Comparison of ENCODE assay signal across 1 cellular context in the genomic region with DNA sequence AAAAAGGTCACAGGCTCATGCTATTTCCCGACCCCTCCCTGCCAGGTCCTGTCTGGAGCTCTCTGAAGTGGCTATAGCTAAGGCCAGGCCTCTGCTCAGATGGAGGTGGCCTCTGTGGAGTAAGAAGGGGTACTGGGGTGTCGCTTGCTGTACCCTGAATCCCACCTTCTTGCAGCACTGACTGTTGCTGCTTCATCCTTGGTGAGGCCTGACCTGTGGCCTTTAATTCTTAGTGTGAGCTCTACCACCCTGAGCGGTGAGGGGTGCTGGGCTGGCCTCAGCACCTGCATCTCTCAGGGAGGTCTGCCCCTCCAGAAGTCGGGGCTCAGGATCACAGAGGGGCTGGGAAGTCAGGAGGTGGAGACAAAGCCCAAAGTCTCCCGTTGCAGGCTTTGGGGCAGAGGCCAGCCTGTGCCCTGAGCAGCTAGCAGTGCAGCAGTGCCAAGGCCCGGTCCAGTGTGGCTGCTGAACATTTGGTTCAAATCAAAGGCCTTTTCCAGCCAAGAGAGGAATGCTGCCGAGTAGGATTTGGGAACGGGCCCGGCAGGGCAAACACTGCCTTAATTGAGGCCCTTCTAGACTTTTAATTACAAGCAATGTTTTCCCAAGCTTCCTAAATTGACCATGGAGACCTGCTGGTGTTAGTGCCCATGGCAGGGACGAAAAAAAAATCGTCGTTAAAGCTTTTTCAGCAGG.
TF ChIP-seq lines count a peak whose summit lies in the region.

No MANE protein-coding gene starts in this region.

TF ChIP-seq in HepG2, 621 proteins besides CTCF, POLR2A, EP300 and RAD21 (continued from another document and continues in another):
- TF ChIP-seq, protein P1, sequence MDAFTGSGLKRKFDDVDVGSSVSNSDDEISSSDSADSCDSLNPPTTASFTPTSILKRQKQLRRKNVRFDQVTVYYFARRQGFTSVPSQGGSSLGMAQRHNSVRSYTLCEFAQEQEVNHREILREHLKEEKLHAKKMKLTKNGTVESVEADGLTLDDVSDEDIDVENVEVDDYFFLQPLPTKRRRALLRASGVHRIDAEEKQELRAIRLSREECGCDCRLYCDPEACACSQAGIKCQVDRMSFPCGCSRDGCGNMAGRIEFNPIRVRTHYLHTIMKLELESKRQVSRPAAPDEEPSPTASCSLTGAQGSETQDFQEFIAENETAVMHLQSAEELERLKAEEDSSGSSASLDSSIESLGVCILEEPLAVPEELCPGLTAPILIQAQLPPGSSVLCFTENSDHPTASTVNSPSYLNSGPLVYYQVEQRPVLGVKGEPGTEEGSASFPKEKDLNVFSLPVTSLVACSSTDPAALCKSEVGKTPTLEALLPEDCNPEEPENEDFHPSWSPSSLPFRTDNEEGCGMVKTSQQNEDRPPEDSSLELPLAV (CRISPR knock-in tag; conservative IDR thresholded peaks at IDR 0.05; ENCODE audit: low read depth) = no peak
- no peak for TF ChIP-seq MTF2 (CRISPR knock-in tag; IDR thresholded peaks at IDR 0.05; ENCODE audit: borderline replicate concordance)
- peak; percentile 77; the same call in 1 of the 2 replicates for TF ChIP-seq ZNF251 (CRISPR knock-in tag; IDR thresholded peaks at IDR 0.05)
- TF ChIP-seq ZNF709 (CRISPR knock-in tag; IDR thresholded peaks at IDR 0.05) = no peak
- peak; percentile 53 for TF ChIP-seq IKZF4 (CRISPR knock-in tag; IDR thresholded peaks at IDR 0.05; ENCODE audit: borderline replicate concordance, low read depth, not compliant biosample characterization)
- peak; percentile 95 for TF ChIP-seq ZNF44 (CRISPR knock-in tag; IDR thresholded peaks at IDR 0.05)
- TF ChIP-seq AKAP8 (CRISPR knock-in tag; IDR thresholded peaks at IDR 0.05) = 0 out of 2 replicates have a peak, but pooled peaks have one; percentile 22
- TF ChIP-seq, protein P2, sequence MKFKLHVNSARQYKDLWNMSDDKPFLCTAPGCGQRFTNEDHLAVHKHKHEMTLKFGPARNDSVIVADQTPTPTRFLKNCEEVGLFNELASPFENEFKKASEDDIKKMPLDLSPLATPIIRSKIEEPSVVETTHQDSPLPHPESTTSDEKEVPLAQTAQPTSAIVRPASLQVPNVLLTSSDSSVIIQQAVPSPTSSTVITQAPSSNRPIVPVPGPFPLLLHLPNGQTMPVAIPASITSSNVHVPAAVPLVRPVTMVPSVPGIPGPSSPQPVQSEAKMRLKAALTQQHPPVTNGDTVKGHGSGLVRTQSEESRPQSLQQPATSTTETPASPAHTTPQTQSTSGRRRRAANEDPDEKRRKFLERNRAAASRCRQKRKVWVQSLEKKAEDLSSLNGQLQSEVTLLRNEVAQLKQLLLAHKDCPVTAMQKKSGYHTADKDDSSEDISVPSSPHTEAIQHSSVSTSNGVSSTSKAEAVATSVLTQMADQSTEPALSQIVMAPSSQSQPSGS (CRISPR knock-in tag; IDR thresholded peaks at IDR 0.05) = peak; percentile 9; the same call in 1 of the 2 replicates
- TF ChIP-seq, protein P3, sequence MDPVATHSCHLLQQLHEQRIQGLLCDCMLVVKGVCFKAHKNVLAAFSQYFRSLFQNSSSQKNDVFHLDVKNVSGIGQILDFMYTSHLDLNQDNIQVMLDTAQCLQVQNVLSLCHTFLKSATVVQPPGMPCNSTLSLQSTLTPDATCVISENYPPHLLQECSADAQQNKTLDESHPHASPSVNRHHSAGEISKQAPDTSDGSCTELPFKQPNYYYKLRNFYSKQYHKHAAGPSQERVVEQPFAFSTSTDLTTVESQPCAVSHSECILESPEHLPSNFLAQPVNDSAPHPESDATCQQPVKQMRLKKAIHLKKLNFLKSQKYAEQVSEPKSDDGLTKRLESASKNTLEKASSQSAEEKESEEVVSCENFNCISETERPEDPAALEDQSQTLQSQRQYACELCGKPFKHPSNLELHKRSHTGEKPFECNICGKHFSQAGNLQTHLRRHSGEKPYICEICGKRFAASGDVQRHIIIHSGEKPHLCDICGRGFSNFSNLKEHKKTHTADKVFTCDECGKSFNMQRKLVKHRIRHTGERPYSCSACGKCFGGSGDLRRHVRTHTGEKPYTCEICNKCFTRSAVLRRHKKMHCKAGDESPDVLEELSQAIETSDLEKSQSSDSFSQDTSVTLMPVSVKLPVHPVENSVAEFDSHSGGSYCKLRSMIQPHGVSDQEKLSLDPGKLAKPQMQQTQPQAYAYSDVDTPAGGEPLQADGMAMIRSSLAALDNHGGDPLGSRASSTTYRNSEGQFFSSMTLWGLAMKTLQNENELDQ (CRISPR knock-in tag; IDR thresholded peaks at IDR 0.05; ENCODE audit: borderline replicate concordance) = no peak
- no peak; the same call in 1 of the 2 replicates for TF ChIP-seq ZNF792 (CRISPR knock-in tag; IDR thresholded peaks at IDR 0.05)
- no peak for TF ChIP-seq TOE1 (CRISPR knock-in tag; IDR thresholded peaks at IDR 0.05)
- no peak for TF ChIP-seq HHEX (CRISPR knock-in tag; IDR thresholded peaks at IDR 0.05)
- no peak for TF ChIP-seq ZNF773 (CRISPR knock-in tag; IDR thresholded peaks at IDR 0.05; ENCODE audit: borderline replicate concordance)
- no peak for TF ChIP-seq RXRA (CRISPR knock-in tag; IDR thresholded peaks at IDR 0.05)
- no peak for TF ChIP-seq MBNL3 (CRISPR knock-in tag; conservative IDR thresholded peaks at IDR 0.05)
- TF ChIP-seq ZNF468 (CRISPR knock-in tag; IDR thresholded peaks at IDR 0.05) = no peak
- TF ChIP-seq, protein P4, sequence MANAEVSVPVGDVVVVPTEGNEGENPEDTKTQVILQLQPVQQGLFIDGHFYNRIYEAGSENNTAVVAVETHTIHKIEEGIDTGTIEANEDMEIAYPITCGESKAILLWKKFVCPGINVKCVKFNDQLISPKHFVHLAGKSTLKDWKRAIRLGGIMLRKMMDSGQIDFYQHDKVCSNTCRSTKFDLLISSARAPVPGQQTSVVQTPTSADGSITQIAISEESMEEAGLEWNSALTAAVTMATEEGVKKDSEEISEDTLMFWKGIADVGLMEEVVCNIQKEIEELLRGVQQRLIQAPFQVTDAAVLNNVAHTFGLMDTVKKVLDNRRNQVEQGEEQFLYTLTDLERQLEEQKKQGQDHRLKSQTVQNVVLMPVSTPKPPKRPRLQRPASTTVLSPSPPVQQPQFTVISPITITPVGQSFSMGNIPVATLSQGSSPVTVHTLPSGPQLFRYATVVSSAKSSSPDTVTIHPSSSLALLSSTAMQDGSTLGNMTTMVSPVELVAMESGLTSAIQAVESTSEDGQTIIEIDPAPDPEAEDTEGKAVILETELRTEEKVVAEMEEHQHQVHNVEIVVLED (CRISPR knock-in tag; IDR thresholded peaks at IDR 0.05; ENCODE audit: borderline replicate concordance) = peak; percentile 48
- no peak for TF ChIP-seq ZNF644 (CRISPR knock-in tag; IDR thresholded peaks at IDR 0.05; ENCODE audit: low read depth)
- TF ChIP-seq ZNF260 (CRISPR knock-in tag; IDR thresholded peaks at IDR 0.05; ENCODE audit: borderline replicate concordance, low read depth) = no peak
- no peak for TF ChIP-seq MEIS2 (CRISPR knock-in tag; IDR thresholded peaks at IDR 0.05)
- TF ChIP-seq, protein P5, sequence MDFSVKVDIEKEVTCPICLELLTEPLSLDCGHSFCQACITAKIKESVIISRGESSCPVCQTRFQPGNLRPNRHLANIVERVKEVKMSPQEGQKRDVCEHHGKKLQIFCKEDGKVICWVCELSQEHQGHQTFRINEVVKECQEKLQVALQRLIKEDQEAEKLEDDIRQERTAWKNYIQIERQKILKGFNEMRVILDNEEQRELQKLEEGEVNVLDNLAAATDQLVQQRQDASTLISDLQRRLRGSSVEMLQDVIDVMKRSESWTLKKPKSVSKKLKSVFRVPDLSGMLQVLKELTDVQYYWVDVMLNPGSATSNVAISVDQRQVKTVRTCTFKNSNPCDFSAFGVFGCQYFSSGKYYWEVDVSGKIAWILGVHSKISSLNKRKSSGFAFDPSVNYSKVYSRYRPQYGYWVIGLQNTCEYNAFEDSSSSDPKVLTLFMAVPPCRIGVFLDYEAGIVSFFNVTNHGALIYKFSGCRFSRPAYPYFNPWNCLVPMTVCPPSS (IDR thresholded peaks at IDR 0.05) = no peak
- no peak for TF ChIP-seq ZNF430 (CRISPR knock-in tag; IDR thresholded peaks at IDR 0.05)
- no peak for TF ChIP-seq CEBPG (CRISPR knock-in tag; IDR thresholded peaks at IDR 0.05)
- no peak for TF ChIP-seq CHD2 (IDR thresholded peaks at IDR 0.05; ENCODE audit: low read depth, low read length)
- TF ChIP-seq PHB2 (IDR thresholded peaks at IDR 0.05; ENCODE audit: partially characterized antibody) = no peak
- TF ChIP-seq, protein P6, sequence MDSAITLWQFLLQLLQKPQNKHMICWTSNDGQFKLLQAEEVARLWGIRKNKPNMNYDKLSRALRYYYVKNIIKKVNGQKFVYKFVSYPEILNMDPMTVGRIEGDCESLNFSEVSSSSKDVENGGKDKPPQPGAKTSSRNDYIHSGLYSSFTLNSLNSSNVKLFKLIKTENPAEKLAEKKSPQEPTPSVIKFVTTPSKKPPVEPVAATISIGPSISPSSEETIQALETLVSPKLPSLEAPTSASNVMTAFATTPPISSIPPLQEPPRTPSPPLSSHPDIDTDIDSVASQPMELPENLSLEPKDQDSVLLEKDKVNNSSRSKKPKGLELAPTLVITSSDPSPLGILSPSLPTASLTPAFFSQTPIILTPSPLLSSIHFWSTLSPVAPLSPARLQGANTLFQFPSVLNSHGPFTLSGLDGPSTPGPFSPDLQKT (CRISPR knock-in tag; IDR thresholded peaks at IDR 0.05; ENCODE audit: borderline replicate concordance) = no peak
- TF ChIP-seq STAT5B (CRISPR knock-in tag; IDR thresholded peaks at IDR 0.05) = no peak
- no peak for TF ChIP-seq HMG20B (CRISPR knock-in tag; conservative IDR thresholded peaks at IDR 0.05)
- no peak for TF ChIP-seq XBP1 (CRISPR knock-in tag; IDR thresholded peaks at IDR 0.05)
- no peak for TF ChIP-seq MYNN (CRISPR knock-in tag; IDR thresholded peaks at IDR 0.05; ENCODE audit: low read depth)
- TF ChIP-seq, protein P7, sequence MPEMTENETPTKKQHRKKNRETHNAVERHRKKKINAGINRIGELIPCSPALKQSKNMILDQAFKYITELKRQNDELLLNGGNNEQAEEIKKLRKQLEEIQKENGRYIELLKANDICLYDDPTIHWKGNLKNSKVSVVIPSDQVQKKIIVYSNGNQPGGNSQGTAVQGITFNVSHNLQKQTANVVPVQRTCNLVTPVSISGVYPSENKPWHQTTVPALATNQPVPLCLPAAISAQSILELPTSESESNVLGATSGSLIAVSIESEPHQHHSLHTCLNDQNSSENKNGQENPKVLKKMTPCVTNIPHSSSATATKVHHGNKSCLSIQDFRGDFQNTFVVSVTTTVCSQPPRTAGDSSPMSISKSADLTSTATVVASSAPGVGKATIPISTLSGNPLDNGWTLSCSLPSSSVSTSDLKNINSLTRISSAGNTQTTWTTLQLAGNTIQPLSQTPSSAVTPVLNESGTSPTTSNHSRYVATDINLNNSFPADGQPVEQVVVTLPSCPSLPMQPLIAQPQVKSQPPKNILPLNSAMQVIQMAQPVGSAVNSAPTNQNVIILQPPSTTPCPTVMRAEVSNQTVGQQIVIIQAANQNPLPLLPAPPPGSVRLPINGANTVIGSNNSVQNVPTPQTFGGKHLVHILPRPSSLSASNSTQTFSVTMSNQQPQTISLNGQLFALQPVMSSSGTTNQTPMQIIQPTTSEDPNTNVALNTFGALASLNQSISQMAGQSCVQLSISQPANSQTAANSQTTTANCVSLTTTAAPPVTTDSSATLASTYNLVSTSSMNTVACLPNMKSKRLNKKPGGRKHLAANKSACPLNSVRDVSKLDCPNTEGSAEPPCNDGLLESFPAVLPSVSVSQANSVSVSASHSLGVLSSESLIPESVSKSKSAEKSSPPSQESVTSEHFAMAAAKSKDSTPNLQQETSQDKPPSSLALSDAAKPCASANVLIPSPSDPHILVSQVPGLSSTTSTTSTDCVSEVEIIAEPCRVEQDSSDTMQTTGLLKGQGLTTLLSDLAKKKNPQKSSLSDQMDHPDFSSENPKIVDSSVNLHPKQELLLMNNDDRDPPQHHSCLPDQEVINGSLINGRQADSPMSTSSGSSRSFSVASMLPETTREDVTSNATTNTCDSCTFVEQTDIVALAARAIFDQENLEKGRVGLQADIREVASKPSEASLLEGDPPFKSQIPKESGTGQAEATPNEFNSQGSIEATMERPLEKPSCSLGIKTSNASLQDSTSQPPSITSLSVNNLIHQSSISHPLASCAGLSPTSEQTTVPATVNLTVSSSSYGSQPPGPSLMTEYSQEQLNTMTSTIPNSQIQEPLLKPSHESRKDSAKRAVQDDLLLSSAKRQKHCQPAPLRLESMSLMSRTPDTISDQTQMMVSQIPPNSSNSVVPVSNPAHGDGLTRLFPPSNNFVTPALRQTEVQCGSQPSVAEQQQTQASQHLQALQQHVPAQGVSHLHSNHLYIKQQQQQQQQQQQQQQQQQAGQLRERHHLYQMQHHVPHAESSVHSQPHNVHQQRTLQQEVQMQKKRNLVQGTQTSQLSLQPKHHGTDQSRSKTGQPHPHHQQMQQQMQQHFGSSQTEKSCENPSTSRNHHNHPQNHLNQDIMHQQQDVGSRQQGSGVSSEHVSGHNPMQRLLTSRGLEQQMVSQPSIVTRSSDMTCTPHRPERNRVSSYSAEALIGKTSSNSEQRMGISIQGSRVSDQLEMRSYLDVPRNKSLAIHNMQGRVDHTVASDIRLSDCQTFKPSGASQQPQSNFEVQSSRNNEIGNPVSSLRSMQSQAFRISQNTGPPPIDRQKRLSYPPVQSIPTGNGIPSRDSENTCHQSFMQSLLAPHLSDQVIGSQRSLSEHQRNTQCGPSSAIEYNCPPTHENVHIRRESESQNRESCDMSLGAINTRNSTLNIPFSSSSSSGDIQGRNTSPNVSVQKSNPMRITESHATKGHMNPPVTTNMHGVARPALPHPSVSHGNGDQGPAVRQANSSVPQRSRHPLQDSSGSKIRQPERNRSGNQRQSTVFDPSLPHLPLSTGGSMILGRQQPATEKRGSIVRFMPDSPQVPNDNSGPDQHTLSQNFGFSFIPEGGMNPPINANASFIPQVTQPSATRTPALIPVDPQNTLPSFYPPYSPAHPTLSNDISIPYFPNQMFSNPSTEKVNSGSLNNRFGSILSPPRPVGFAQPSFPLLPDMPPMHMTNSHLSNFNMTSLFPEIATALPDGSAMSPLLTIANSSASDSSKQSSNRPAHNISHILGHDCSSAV (CRISPR knock-in tag; IDR thresholded peaks at IDR 0.05; ENCODE audit: borderline replicate concordance) = no peak
- TF ChIP-seq ARNT (IDR thresholded peaks at IDR 0.05) = no peak
- TF ChIP-seq KAT7 (CRISPR knock-in tag; IDR thresholded peaks at IDR 0.05; ENCODE audit: borderline replicate concordance) = no peak
- TF ChIP-seq ATF7-NPFF (CRISPR knock-in tag; IDR thresholded peaks at IDR 0.05; ENCODE audit: low read depth) = no peak; the same call in 1 of the 2 replicates
- no peak for TF ChIP-seq YEATS4 (CRISPR knock-in tag; IDR thresholded peaks at IDR 0.05; ENCODE audit: borderline replicate concordance)
- TF ChIP-seq HOXA7 (CRISPR knock-in tag; IDR thresholded peaks at IDR 0.05) = no peak
- 0 out of 2 replicates have a peak, but pooled peaks have one; percentile 0 for TF ChIP-seq ZNF543 (CRISPR knock-in tag; IDR thresholded peaks at IDR 0.05)
